Comparison of ENCODE assay signal across 12 cellular contexts in the genomic region with DNA sequence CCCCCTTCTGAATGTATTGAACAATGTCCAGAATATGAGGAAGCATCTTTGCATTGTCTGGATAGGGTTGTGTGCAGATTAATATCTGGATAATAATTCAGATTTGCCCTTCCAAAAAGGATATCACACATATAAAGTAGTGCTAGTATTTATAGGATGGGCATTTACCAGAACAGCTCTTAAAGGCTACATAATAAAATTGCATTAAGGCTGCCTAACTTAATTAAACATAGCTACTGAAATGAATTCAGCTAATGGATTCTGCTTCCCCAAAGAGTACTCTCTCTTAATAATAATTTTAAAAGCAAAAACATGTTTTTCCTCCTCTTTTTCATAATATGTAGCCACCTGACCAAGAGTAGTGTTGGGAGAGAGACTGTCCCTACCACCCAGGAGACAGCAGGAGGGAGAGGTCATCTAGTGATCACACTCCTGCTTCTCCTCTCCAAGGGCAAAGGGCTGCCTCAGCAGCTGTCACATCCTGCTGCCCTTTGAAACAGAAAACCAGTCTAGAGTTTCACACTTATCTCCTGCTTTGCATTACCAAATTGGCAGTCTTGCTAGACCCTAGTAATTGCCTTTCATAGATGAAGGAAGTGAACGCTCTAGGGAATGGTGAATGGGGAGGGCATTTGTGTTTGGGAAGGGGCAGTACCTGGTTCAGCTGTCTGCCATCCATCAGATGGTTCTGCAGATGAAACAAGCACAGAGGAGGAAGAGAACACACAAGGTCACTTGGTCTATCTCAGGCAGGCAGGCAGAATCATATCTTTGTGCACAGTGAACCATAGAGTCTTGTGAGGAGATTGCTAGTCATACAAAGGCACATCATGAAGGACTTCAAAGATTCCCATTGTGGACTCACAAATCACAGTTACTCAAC. TPM values are rescaled to one million over a fixed set of nuclear protein-coding genes. Genes with fewer than 3 reads are reported as not detected.
DNase-seq lines count a peak whose midpoint lies in the region; ATAC-seq, FAIRE-seq and TF ChIP-seq lines count a peak whose summit lies in the region.
"Had no signal": no experiment of that assay in that cellular context is flagged by ENCODE, and none has a peak within 500 bp of the region (broad histone marks: within the 10 kb centered on the region; RNA-seq: fewer than 3 reads in every experiment).

No MANE protein-coding gene starts in this region.

- no peaks in the 10 kb centered on the region for H4K20me1 ChIP-seq in hepatocyte (ENCODE audit: insufficient read depth, poor library complexity, severe bottlenecking)

- H3K4me2 ChIP-seq in A549 (peak overlapping the region; percentile 64; the same call in 1 of the 3 replicates), hepatocyte (no peak overlapping the region)

- no peak for TF ChIP-seq CTCF in A549 (IDR thresholded peaks at IDR 0.05)
- TF ChIP-seq CTCF in D721Med (IDR thresholded peaks at IDR 0.05; ENCODE audit: insufficient read depth, missing control alignments): no peak
- no peak for TF ChIP-seq CTCF in hepatocyte (IDR thresholded peaks at IDR 0.05; ENCODE audit: poor library complexity)

- CTCF ChIA-PET in A549 (lab: Yijun Ruan, JAX): interaction anchor here (0.8 kb wide), 1 partner anchor 26 kb away, joined by 3 read pairs; no protein-coding TSS in a partner anchor

- POLR2A ChIA-PET in A549 (lab: Yijun Ruan, JAX): no interaction called here

- no peaks in the 10 kb centered on the region for H3K9me3 ChIP-seq in A549
- H3K9me3 ChIP-seq in hepatocyte (ENCODE audit: low read depth): no peaks in the 10 kb centered on the region

- no peaks in the 10 kb centered on the region for H3K9me2 ChIP-seq in hepatocyte (replicated peaks; ENCODE audit: insufficient read depth)

- H3K36me3 ChIP-seq in hepatocyte (replicated peaks; ENCODE audit: insufficient read depth, low read depth): no peaks in the 10 kb centered on the region

- H3K27ac ChIP-seq in A549 (peak overlapping the region in 1 of 2 experiments; percentile 19; a peak in 1 of 6 replicates), epithelial cell of prostate (peak overlapping the region; percentile 76), hepatocyte (no peak overlapping the region)

- DNase-seq in A549 (ENCODE audit: low read depth in 1 of 2, low spot score in 1 of 2) (no peak), NCI-H524 (lab: John Stamatoyannopoulos, UW) (peak; percentile 25 to 80), epithelial cell of prostate (ENCODE audit: low read depth, low spot score) (no peak), D721Med (ENCODE audit: insufficient read length, low spot score) (no peak), T-helper 9 cell (no peak), hepatocyte (ENCODE audit: low spot score) (no peak)
- DNase-seq: activated CD4-positive, CD25-positive, alpha-beta regulatory T cell; NCI-H1930 had no signal

- H3K4me1 ChIP-seq in A549 (peaks cover 21% of the 10 kb centered on the region), hepatocyte (ENCODE audit: insufficient read depth) (no peaks in the 10 kb centered on the region)

- H3K79me2 ChIP-seq in hepatocyte: no peaks in the 10 kb centered on the region

- TF ChIP-seq EP300 in A549 (IDR thresholded peaks at IDR 0.05): no peak

- H2AFZ ChIP-seq in hepatocyte: no peak overlapping the region

- WGBS in A549 (ENCODE audit: missing lambda C conversion rate): 91% methylated on average over 1 of the region's 1 CpG
- WGBS in hepatocyte (ENCODE audit: low lambda C conversion rate, missing lambda C conversion rate): 81% methylated on average over 1 of the region's 1 CpG

- TF ChIP-seq POLR2A in A549 (IDR thresholded peaks at IDR 0.05; ENCODE audit: low read length): no peak

- H3K4me3 ChIP-seq in A549 (no peak overlapping the region), hepatocyte (no peak overlapping the region)

- FAIRE-seq in A549 (lab: Jason Lieb, UNC): no peak
- FAIRE-seq in D721Med (lab: Jason Lieb, UNC): no peak

- H3K27me3 ChIP-seq in hepatocyte: no peaks in the 10 kb centered on the region

- ATAC-seq in A549 (peak in 1 of 2 experiments; percentile 40; a peak in 2 of 6 replicates), GM19324 (IDR thresholded peaks at IDR 0.05; ENCODE audit: low FRiP score, unreplicated experiment) (peak; percentile 95), GM18511 (IDR thresholded peaks at IDR 0.05; ENCODE audit: unreplicated experiment) (no peak)
- ATAC-seq: right cardiac atrium, Right ventricle myocardium inferior had no signal

- TF ChIP-seq RAD21 in A549 (conservative IDR thresholded peaks at IDR 0.05 in 1 of 2, IDR thresholded peaks at IDR 0.05 in 1 of 2): no peak

TF ChIP-seq in A549, 52 proteins besides CTCF, POLR2A, EP300 and RAD21:
- TF ChIP-seq FOSL2 (IDR thresholded peaks at IDR 0.05) (no peak), FOSL2 (CRISPR knock-in tag; IDR thresholded peaks at IDR 0.05) (no peak), ZSCAN20 (CRISPR knock-in tag; IDR thresholded peaks at IDR 0.05) (no peak), CBX8 (IDR thresholded peaks at IDR 0.05) (no peak), HOXA7 (CRISPR knock-in tag; IDR thresholded peaks at IDR 0.05) (no peak), POLR2AphosphoS2 (conservative IDR thresholded peaks at IDR 0.05; ENCODE audit: low read length) (no peak), HOXB5 (CRISPR knock-in tag; IDR thresholded peaks at IDR 0.05) (no peak), HOXB13 (CRISPR knock-in tag; IDR thresholded peaks at IDR 0.05; ENCODE audit: low read depth) (no peak), CHD2 (IDR thresholded peaks at IDR 0.05; ENCODE audit: low read length, partially characterized antibody) (no peak), FOXS1 (CRISPR knock-in tag; IDR thresholded peaks at IDR 0.05) (no peak), RCOR1 (IDR thresholded peaks at IDR 0.05; ENCODE audit: low read depth, low read length) (no peak), KDM5A (IDR thresholded peaks at IDR 0.05) (no peak), MAZ (IDR thresholded peaks at IDR 0.05; ENCODE audit: borderline replicate concordance, low read depth, low read length) (no peak), SMC3 (IDR thresholded peaks at IDR 0.05) (no peak), ZC3H11A (IDR thresholded peaks at IDR 0.05) (no peak), BHLHE40 (IDR thresholded peaks at IDR 0.05; ENCODE audit: low read depth, low read length) (no peak)
- TF ChIP-seq, protein P1, sequence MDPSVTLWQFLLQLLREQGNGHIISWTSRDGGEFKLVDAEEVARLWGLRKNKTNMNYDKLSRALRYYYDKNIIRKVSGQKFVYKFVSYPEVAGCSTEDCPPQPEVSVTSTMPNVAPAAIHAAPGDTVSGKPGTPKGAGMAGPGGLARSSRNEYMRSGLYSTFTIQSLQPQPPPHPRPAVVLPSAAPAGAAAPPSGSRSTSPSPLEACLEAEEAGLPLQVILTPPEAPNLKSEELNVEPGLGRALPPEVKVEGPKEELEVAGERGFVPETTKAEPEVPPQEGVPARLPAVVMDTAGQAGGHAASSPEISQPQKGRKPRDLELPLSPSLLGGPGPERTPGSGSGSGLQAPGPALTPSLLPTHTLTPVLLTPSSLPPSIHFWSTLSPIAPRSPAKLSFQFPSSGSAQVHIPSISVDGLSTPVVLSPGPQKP (IDR thresholded peaks at IDR 0.05; ENCODE audit: low read depth, low read length): no peak
- TF ChIP-seq, protein P2, sequence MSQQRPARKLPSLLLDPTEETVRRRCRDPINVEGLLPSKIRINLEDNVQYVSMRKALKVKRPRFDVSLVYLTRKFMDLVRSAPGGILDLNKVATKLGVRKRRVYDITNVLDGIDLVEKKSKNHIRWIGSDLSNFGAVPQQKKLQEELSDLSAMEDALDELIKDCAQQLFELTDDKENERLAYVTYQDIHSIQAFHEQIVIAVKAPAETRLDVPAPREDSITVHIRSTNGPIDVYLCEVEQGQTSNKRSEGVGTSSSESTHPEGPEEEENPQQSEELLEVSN (IDR thresholded peaks at IDR 0.05; ENCODE audit: borderline replicate concordance, low read depth): no peak
- TF ChIP-seq, protein P3, sequence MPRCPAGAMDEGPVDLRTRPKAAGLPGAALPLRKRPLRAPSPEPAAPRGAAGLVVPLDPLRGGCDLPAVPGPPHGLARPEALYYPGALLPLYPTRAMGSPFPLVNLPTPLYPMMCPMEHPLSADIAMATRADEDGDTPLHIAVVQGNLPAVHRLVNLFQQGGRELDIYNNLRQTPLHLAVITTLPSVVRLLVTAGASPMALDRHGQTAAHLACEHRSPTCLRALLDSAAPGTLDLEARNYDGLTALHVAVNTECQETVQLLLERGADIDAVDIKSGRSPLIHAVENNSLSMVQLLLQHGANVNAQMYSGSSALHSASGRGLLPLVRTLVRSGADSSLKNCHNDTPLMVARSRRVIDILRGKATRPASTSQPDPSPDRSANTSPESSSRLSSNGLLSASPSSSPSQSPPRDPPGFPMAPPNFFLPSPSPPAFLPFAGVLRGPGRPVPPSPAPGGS (IDR thresholded peaks at IDR 0.05): no peak
- TF ChIP-seq, protein P4, sequence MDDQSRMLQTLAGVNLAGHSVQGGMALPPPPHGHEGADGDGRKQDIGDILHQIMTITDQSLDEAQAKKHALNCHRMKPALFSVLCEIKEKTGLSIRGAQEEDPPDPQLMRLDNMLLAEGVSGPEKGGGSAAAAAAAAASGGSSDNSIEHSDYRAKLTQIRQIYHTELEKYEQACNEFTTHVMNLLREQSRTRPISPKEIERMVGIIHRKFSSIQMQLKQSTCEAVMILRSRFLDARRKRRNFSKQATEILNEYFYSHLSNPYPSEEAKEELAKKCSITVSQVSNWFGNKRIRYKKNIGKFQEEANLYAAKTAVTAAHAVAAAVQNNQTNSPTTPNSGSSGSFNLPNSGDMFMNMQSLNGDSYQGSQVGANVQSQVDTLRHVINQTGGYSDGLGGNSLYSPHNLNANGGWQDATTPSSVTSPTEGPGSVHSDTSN (IDR thresholded peaks at IDR 0.05): no peak

RNA-seq across cellular contexts. Expression of a gene that starts 29.4 kb away (rescaled TPM):
- polyA plus RNA-seq in A549 (2011; rRNA removed) (12.6 and 12.9 TPM in 2 replicates), A549 (2017; fragmentation: RNase III; extraction: RNeasy Plus Mini Kit Qiagen cat#74134 plus additional on column Dnase treatment) (5.7 to 6.6 TPM (median 6.1 TPM) in 3 replicates), hepatocyte (17.2 and 19.5 TPM in 2 replicates)
- polyA plus RNA-seq in A549 (2012; cell fraction: cytosol; rRNA removed): 2.9 and 3.5 TPM in 2 replicates
- polyA plus RNA-seq in A549 (2012; cell fraction: nucleus; rRNA removed): 1.3 and 1.8 TPM in 2 replicates
- polyA minus RNA-seq in A549 (2011; rRNA and poly(A)+ RNA removed): 5.9 and 6.8 TPM in 2 replicates
- total RNA-seq in hepatocyte: 49.8 and 55.8 TPM in 2 replicates

Comparison
In these comparisons a context has a peak if more than half of its experiments do, and no peak if none do; other contexts are left out.
1. DNase-seq: peak in NCI-H524 (2 of 2); none in A549 (0 of 2), epithelial cell of prostate (single experiment), D721Med (single experiment), T-helper 9 cell (single experiment) and hepatocyte (single experiment).